Comparison of ENCODE assay signal across 8 cellular contexts in genomic region chr11:126063510-126063858, GRCh38. TPM values are rescaled to one million over a fixed set of nuclear protein-coding genes. Genes with fewer than 3 reads are reported as not detected.
DNase-seq lines count a peak whose midpoint lies in the region; ATAC-seq, FAIRE-seq and TF ChIP-seq lines count a peak whose summit lies in the region.

No MANE protein-coding gene starts in this region.

- H4K20me1 ChIP-seq in OCI-LY3 (ENCODE audit: insufficient read depth, low read length) = no peaks in the 10 kb centered on the region
- H4K20me1 ChIP-seq in endothelial cell of umbilical vein (replicated peaks; ENCODE audit: control insufficient read depth, extremely low read depth, insufficient read depth, low read length) = no peaks in the 10 kb centered on the region

- H3K4me3 Mint-ChIP-seq in CD4-positive, alpha-beta T cell = peak overlapping the region; percentile 93
- H3K4me3 Mint-ChIP-seq in osteocyte (ENCODE audit: unreplicated experiment) = peak overlapping the region; percentile 80

- no peak overlapping the region for H3K27ac ChIP-seq in CD4-positive, alpha-beta T cell (ENCODE audit: low read depth, low read length)
- H3K27ac ChIP-seq in OCI-LY3 (ENCODE audit: low read length) (no peak overlapping the region), endothelial cell of umbilical vein (ENCODE audit: insufficient read depth, low read depth, low read length) (no peak overlapping the region)

- FAIRE-seq in endothelial cell of umbilical vein (lab: Jason Lieb, UNC) = no peak

- H3K27ac Mint-ChIP-seq in CD4-positive, alpha-beta T cell = peak overlapping the region; percentile 85
- H3K27ac Mint-ChIP-seq in osteocyte (ENCODE audit: unreplicated experiment) = peak overlapping the region; percentile 96

- H3K27me3 ChIP-seq in CD4-positive, alpha-beta T cell (ENCODE audit: control insufficient read depth, insufficient read depth, low read length) = no peaks in the 10 kb centered on the region
- H3K27me3 ChIP-seq in OCI-LY3 (ENCODE audit: low read depth, low read length) = peaks cover 25% of the 10 kb centered on the region
- peaks cover 15 to 29% of the 10 kb centered on the region in 2 experiments for H3K27me3 ChIP-seq in endothelial cell of umbilical vein (ENCODE audit: control insufficient read depth in 2 of 2, insufficient read depth in 2 of 2, low read length in 2 of 2)

- no TSS peak for BruUV-seq in endothelial cell of umbilical vein (replicated peaks; lab: Mats Ljungman, UMichigan)

- no peak for TF ChIP-seq POLR2A in endothelial cell of umbilical vein (IDR thresholded peaks at IDR 0.05; ENCODE audit: low read depth, low read length)

- peaks cover 16% of the 10 kb centered on the region for H3K4me1 Mint-ChIP-seq in CD4-positive, alpha-beta T cell (ENCODE audit: low read depth)
- peaks cover 17% of the 10 kb centered on the region for H3K4me1 Mint-ChIP-seq in osteocyte (ENCODE audit: unreplicated experiment)

- intact Hi-C loops in CD4-positive, alpha-beta T cell (cut with DNase I, micrococcal nuclease) = loop anchor here (1.0 to 10.0 kb wide), 9 partner anchors 151 to 1439 kb away; partner anchors contain the start of genes CCDC15 (in 1 of the 2), CHEK1 (in 1 of the 2), EI24 (in 1 of the 2) and FAM118B (in 1 of the 2)
- intact Hi-C loops in endothelial cell of umbilical vein (cut with micrococcal nuclease) = loop anchor here (2.0 to 5.0 kb wide), 5 partner anchors 91 to 524 kb away; partner anchors contain the start of genes FOXRED1 and SRPRA

- peak overlapping the region; percentile 97 for H2AFZ ChIP-seq in OCI-LY3 (ENCODE audit: low read depth, low read length)
- peak overlapping the region; percentile 63 for H2AFZ ChIP-seq in endothelial cell of umbilical vein (ENCODE audit: low read depth, low read length)

- H3K36me3 ChIP-seq in OCI-LY3 (replicated peaks; ENCODE audit: low read depth, low read length) (no peaks in the 10 kb centered on the region), endothelial cell of umbilical vein (ENCODE audit: control insufficient read depth in 2 of 2, extremely low read depth in 1 of 2, insufficient read depth in 2 of 2, low read length in 2 of 2) (no peaks in the 10 kb centered on the region)

- POLR2A ChIA-PET in CD4-positive, alpha-beta T cell (lab: Charles Lee) = no interaction called here
- POLR2A ChIA-PET in endothelial cell of umbilical vein (lab: Charles Lee) = interaction anchor here (0.7 kb wide), 1 partner anchor 1724 kb away, joined by 4 read pairs; no protein-coding TSS in a partner anchor

- peaks cover 9% of the 10 kb centered on the region for H3K27me3 Mint-ChIP-seq in CD4-positive, alpha-beta T cell
- peaks cover 57% of the 10 kb centered on the region for H3K27me3 Mint-ChIP-seq in osteocyte (ENCODE audit: unreplicated experiment)

- no peaks in the 10 kb centered on the region for H3K9me3 ChIP-seq in CD4-positive, alpha-beta T cell (ENCODE audit: control insufficient read depth, low read length)
- H3K9me3 ChIP-seq in OCI-LY3 (ENCODE audit: insufficient read depth, low read length) = no peaks in the 10 kb centered on the region
- H3K9me3 ChIP-seq in endothelial cell of umbilical vein (replicated peaks; ENCODE audit: control insufficient read depth, insufficient read depth, low read length) = no peaks in the 10 kb centered on the region

- dilution Hi-C loops in endothelial cell of umbilical vein (cut with MboI; ENCODE audit: extremely low pct_ligation_motif_present, low sequenced_read_pairs) = no loop called here

- CTCF ChIA-PET in CD4-positive, alpha-beta T cell (lab: Charles Lee) = no interaction called here
- CTCF ChIA-PET in endothelial cell of umbilical vein (lab: Charles Lee) = no interaction called here

- H3K79me2 ChIP-seq in OCI-LY3 (ENCODE audit: low read length) = no peaks in the 10 kb centered on the region
- no peaks in the 10 kb centered on the region for H3K79me2 ChIP-seq in endothelial cell of umbilical vein (ENCODE audit: control insufficient read depth, insufficient read depth, low read length)

- H3K4me3 ChIP-seq in OCI-LY3 (ENCODE audit: low read length) (peak overlapping the region; percentile 85), endothelial cell of umbilical vein (replicated peaks in 1 of 3; ENCODE audit: insufficient read depth in 1 of 3, low read depth in 1 of 3, low read length in 3 of 3) (no peak overlapping the region)

- H3K4me2 ChIP-seq in OCI-LY3 (ENCODE audit: low read length) (peak overlapping the region; percentile 83), endothelial cell of umbilical vein (ENCODE audit: insufficient read depth, low read length) (peak overlapping the region; percentile 19)

- peak overlapping the region; percentile 38; the same call in 1 of the 2 replicates for H3K9ac ChIP-seq in OCI-LY3 (ENCODE audit: low read length)
- H3K9ac ChIP-seq in endothelial cell of umbilical vein (replicated peaks; ENCODE audit: extremely low read depth, insufficient read depth, low read length) = no peak overlapping the region

- no peak for ATAC-seq in CD4-positive, alpha-beta T cell (ENCODE audit: poor library complexity)
- ATAC-seq in HG02678 (IDR thresholded peaks at IDR 0.05; ENCODE audit: unreplicated experiment) = no peak

- H3K4me1 ChIP-seq in OCI-LY3 (ENCODE audit: low read length) (peaks cover 5% of the 10 kb centered on the region; the same call in 1 of the 2 replicates), endothelial cell of umbilical vein (ENCODE audit: control insufficient read depth, extremely low read depth, insufficient read depth, low read length) (peaks cover 7% of the 10 kb centered on the region)

- no peak for DNase-seq in CD4-positive, alpha-beta T cell
- DNase-seq in endothelial cell of umbilical vein (ENCODE audit: low read depth, low spot score) = no peak
- no peak for DNase-seq in osteocyte (ENCODE audit: extremely low spot score, unreplicated experiment)
- no peak for DNase-seq in NCI-H2171 treated with DMSO at 0.1 percent for 48 hours (lab: John Stamatoyannopoulos, UW)
- no peak for DNase-seq in T-helper 9 cell
- DNase-seq in globus pallidus (ENCODE audit: low spot score) = no peak

- no peaks in the 10 kb centered on the region for H3K9me1 ChIP-seq in endothelial cell of umbilical vein (replicated peaks; ENCODE audit: control insufficient read depth, extremely low read depth, insufficient read depth, low read length)

- H3K9me3 Mint-ChIP-seq in CD4-positive, alpha-beta T cell = no peaks in the 10 kb centered on the region
- H3K9me3 Mint-ChIP-seq in osteocyte (ENCODE audit: unreplicated experiment) = no peaks in the 10 kb centered on the region

- no peaks in the 10 kb centered on the region for H3K36me3 Mint-ChIP-seq in CD4-positive, alpha-beta T cell (ENCODE audit: low read depth)
- peaks cover 7% of the 10 kb centered on the region for H3K36me3 Mint-ChIP-seq in osteocyte (ENCODE audit: unreplicated experiment)

- no peak for TF ChIP-seq CTCF in CD4-positive, alpha-beta T cell (IDR thresholded peaks at IDR 0.05)
- TF ChIP-seq CTCF in OCI-LY3 (IDR thresholded peaks at IDR 0.05; ENCODE audit: low read depth, low read length) (no peak), endothelial cell of umbilical vein (IDR thresholded peaks at IDR 0.05; ENCODE audit: extremely low read depth in 1 of 2, insufficient read depth in 1 of 2, low read depth in 1 of 2, low read length in 2 of 2) (no peak), osteocyte (IDR thresholded peaks at IDR 0.05) (no peak)

TF ChIP-seq in endothelial cell of umbilical vein, 7 proteins besides CTCF, POLR2A, EP300 and RAD21:
- no peak for TF ChIP-seq JUN (IDR thresholded peaks at IDR 0.05; ENCODE audit: borderline replicate concordance, insufficient read depth, insufficient read length, low read depth)
- TF ChIP-seq MAX (IDR thresholded peaks at IDR 0.05; ENCODE audit: insufficient read depth, insufficient read length) = no peak
- no peak for TF ChIP-seq POLR2AphosphoS5 (IDR thresholded peaks at IDR 0.05; ENCODE audit: insufficient read depth, low read depth, low read length)
- no peak for TF ChIP-seq GATA2 (IDR thresholded peaks at IDR 0.05; ENCODE audit: insufficient read depth, insufficient read length, low read depth, low read length)
- TF ChIP-seq EZH2 (IDR thresholded peaks at IDR 0.05; ENCODE audit: borderline replicate concordance, low read depth, low read length, severe bottlenecking) = no peak
- TF ChIP-seq MYC (IDR thresholded peaks at IDR 0.05; ENCODE audit: low read depth, low read length) = no peak
- TF ChIP-seq FOS (IDR thresholded peaks at IDR 0.05; ENCODE audit: borderline replicate concordance, insufficient read depth, low read length) = no peak

RNA-seq across cellular contexts. Expression of gene CDON, which starts 0.8 kb away (rescaled TPM):
- 1 to 10 TPM; 1.9 to 2.7 TPM for total RNA-seq in CD4-positive, alpha-beta T cell
- total RNA-seq in endothelial cell of umbilical vein = 3.5 and 3.8 TPM in 2 replicates
- 1.5 and 1.6 TPM in 2 replicates for polyA plus RNA-seq in endothelial cell of umbilical vein
- polyA plus RNA-seq in endothelial cell of umbilical vein (2011; cell fraction: cytosol; rRNA removed) = 1.1 and 1.2 TPM in 2 replicates
- 3.0 and 3.5 TPM in 2 replicates for polyA plus RNA-seq in endothelial cell of umbilical vein (2011; cell fraction: nucleus; rRNA removed)
- 2.7 and 3.4 TPM in 2 replicates for polyA plus RNA-seq in endothelial cell of umbilical vein (2012)
- 5.8 and 7.1 TPM in 2 replicates for polyA minus RNA-seq in endothelial cell of umbilical vein
- 3.2 TPM for polyA minus RNA-seq in endothelial cell of umbilical vein (2011; cell fraction: cytosol; rRNA and poly(A)+ RNA removed)
- 4.5 and 5.0 TPM in 2 replicates for polyA minus RNA-seq in endothelial cell of umbilical vein (2011; cell fraction: nucleus; rRNA and poly(A)+ RNA removed)
- total RNA-seq in osteocyte = 24.4 and 29.4 TPM in 2 replicates
